In the genomic region with DNA sequence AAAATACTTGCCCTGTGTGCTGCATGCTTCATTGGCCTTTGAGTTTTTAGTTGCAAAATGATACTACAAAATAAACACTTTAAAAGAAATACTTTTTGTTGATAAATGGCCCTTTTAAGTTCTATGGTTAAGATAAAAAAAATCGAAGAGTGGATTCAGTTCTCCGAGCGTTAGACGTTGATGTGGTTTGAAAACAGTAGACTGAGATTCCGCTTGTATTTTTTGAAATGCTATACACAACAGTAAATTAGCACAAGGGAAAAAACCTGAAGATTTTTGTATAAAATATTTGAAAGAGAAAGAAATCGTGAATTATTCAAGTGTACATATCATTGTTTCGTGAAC, we compare ENCODE assay signal across 9 cellular contexts. TPM values are rescaled to one million over a fixed set of nuclear protein-coding genes. Genes with fewer than 3 reads are reported as not detected.
DNase-seq lines count a peak whose midpoint lies in the region; ATAC-seq, FAIRE-seq and TF ChIP-seq lines count a peak whose summit lies in the region.
"Had no signal": no experiment of that assay in that cellular context is flagged by ENCODE, and none has a peak within 500 bp of the region (broad histone marks: within the 10 kb centered on the region; RNA-seq: fewer than 3 reads in every experiment).

No MANE protein-coding gene starts in this region.

- H3K4me1 ChIP-seq in GM23338 (ENCODE audit: insufficient read depth): peaks cover 45% of the 10 kb centered on the region
- H3K4me1 ChIP-seq in gastroesophageal sphincter: peaks cover 0 to 65% (median 6%) of the 10 kb centered on the region in 3 donors
- peaks cover 27% of the 10 kb centered on the region for H3K4me1 ChIP-seq in skeletal muscle satellite cell (ENCODE audit: control insufficient read depth, insufficient read depth, low read length)

- no peak for DNase-seq in GM23338 (ENCODE audit: low spot score)
- no peak for DNase-seq in T-helper 17 cell
- no peak for DNase-seq in urothelium cell line (ENCODE audit: low spot score)
- DNase-seq: NCI-H2171 had no signal

- H3K4me1 Mint-ChIP-seq in GM23338: peaks cover 10% of the 10 kb centered on the region; the same call in 2 of the 3 replicates
- H3K4me1 Mint-ChIP-seq in T-helper 17 cell: peaks cover 12% of the 10 kb centered on the region

- no peak overlapping the region for H2AFZ ChIP-seq in GM23338

- no peaks in the 10 kb centered on the region for H3K9me2 ChIP-seq in GM23338 (ENCODE audit: insufficient read depth)

- H3K27ac ChIP-seq in GM23338 (ENCODE audit: low read depth): no peak overlapping the region
- peak overlapping the region in 2 of 4 donors; percentile 99 for H3K27ac ChIP-seq in gastroesophageal sphincter

- H3K4me3 Mint-ChIP-seq in GM23338 (peak overlapping the region; percentile 97), T-helper 17 cell (peak overlapping the region; percentile 96)

- no peaks in the 10 kb centered on the region for H3F3A ChIP-seq in GM23338 (replicated peaks; ENCODE audit: low read depth)

- TF ChIP-seq CTCF in GM23338 (conservative IDR thresholded peaks at IDR 0.05; ENCODE audit: low read depth in 2 of 2) (no peak), gastroesophageal sphincter (IDR thresholded peaks at IDR 0.05) (no peak)

- ATAC-seq in GM23338: no peak
- no peak for ATAC-seq in T-helper 17 cell
- ATAC-seq in gastroesophageal sphincter: no peak
- no peak for ATAC-seq in GM21825 (IDR thresholded peaks at IDR 0.05; ENCODE audit: unreplicated experiment)
- no peak for ATAC-seq in HG02981 (IDR thresholded peaks at IDR 0.05; ENCODE audit: unreplicated experiment)
- ATAC-seq in GM21723 (IDR thresholded peaks at IDR 0.05; ENCODE audit: unreplicated experiment): no peak

- H3K27me3 Mint-ChIP-seq in GM23338 (ENCODE audit: insufficient read depth, low read depth, poor library complexity) (peaks cover 7% of the 10 kb centered on the region), T-helper 17 cell (no peaks in the 10 kb centered on the region)

- FAIRE-seq in urothelium cell line (lab: Jason Lieb, UNC): no peak

- peak overlapping the region; percentile 90 for H3K4me3 ChIP-seq in GM23338
- peak overlapping the region; percentile 62 to 89 for H3K4me3 ChIP-seq in gastroesophageal sphincter
- H3K4me3 ChIP-seq in skeletal muscle satellite cell (ENCODE audit: low read length): peak overlapping the region; percentile 82

- H3K36me3 Mint-ChIP-seq in GM23338 (ENCODE audit: low read depth): no peaks in the 10 kb centered on the region; the same call in 2 of the 3 replicates
- no peaks in the 10 kb centered on the region for H3K36me3 Mint-ChIP-seq in T-helper 17 cell (ENCODE audit: low read depth)

- no peak for TF ChIP-seq EP300 in gastroesophageal sphincter (IDR thresholded peaks at IDR 0.05)

- no peaks in the 10 kb centered on the region for H3K9me3 ChIP-seq in T-helper 17 cell (ENCODE audit: control insufficient read depth, low read length, poor library complexity, severe bottlenecking)
- no peaks in the 10 kb centered on the region for H3K9me3 ChIP-seq in gastroesophageal sphincter
- no peaks in the 10 kb centered on the region for H3K9me3 ChIP-seq in skeletal muscle satellite cell (replicated peaks; ENCODE audit: low read length)

- H3K36me3 ChIP-seq in GM23338 (ENCODE audit: insufficient read depth): no peaks in the 10 kb centered on the region
- no peaks in the 10 kb centered on the region for H3K36me3 ChIP-seq in gastroesophageal sphincter
- no peaks in the 10 kb centered on the region for H3K36me3 ChIP-seq in skeletal muscle satellite cell (ENCODE audit: insufficient read depth, low read length)

- H3K79me2 ChIP-seq in GM23338 (replicated peaks; ENCODE audit: insufficient read depth): peaks cover 53% of the 10 kb centered on the region

- peak overlapping the region; percentile 97 for H3K9ac ChIP-seq in skeletal muscle satellite cell (ENCODE audit: low read depth, low read length)

- peak overlapping the region; percentile 97 for H3K4me2 ChIP-seq in GM23338
- peak overlapping the region; percentile 93 for H3K4me2 ChIP-seq in skeletal muscle satellite cell (ENCODE audit: low read length)

- H3K27me3 ChIP-seq in GM23338 (ENCODE audit: insufficient read depth): peaks cover 7% of the 10 kb centered on the region; the same call in 1 of the 2 replicates
- no peaks in the 10 kb centered on the region for H3K27me3 ChIP-seq in gastroesophageal sphincter
- no peaks in the 10 kb centered on the region for H3K27me3 ChIP-seq in skeletal muscle satellite cell (ENCODE audit: control insufficient read depth, insufficient read depth, low read length)

- 52 to 60% methylated on average over 6 to 7 of the region's 7 CpGs for WGBS in gastroesophageal sphincter (ENCODE audit: low coverage in 1 of 2), 2 donors

- no peaks in the 10 kb centered on the region for H3K9me3 Mint-ChIP-seq in GM23338

- H3K27ac Mint-ChIP-seq in GM23338: no peak overlapping the region
- peak overlapping the region; percentile 93 for H3K27ac Mint-ChIP-seq in T-helper 17 cell

- peaks cover 16% of the 10 kb centered on the region for H4K20me1 ChIP-seq in GM23338 (replicated peaks; ENCODE audit: insufficient read depth)

- TF ChIP-seq POLR2A in gastroesophageal sphincter (IDR thresholded peaks at IDR 0.05): no peak

TF ChIP-seq in GM23338, 12 proteins besides CTCF, POLR2A, EP300 and RAD21:
- TF ChIP-seq ZNF114 (CRISPR knock-in tag; IDR thresholded peaks at IDR 0.05): no peak
- no peak for TF ChIP-seq EZH2 (IDR thresholded peaks at IDR 0.05; ENCODE audit: low read depth, unreplicated experiment)
- TF ChIP-seq JUNB (IDR thresholded peaks at IDR 0.05; ENCODE audit: unreplicated experiment): no peak
- TF ChIP-seq ZNF331 (CRISPR knock-in tag; IDR thresholded peaks at IDR 0.05; ENCODE audit: low read depth): no peak
- TF ChIP-seq, protein P1, sequence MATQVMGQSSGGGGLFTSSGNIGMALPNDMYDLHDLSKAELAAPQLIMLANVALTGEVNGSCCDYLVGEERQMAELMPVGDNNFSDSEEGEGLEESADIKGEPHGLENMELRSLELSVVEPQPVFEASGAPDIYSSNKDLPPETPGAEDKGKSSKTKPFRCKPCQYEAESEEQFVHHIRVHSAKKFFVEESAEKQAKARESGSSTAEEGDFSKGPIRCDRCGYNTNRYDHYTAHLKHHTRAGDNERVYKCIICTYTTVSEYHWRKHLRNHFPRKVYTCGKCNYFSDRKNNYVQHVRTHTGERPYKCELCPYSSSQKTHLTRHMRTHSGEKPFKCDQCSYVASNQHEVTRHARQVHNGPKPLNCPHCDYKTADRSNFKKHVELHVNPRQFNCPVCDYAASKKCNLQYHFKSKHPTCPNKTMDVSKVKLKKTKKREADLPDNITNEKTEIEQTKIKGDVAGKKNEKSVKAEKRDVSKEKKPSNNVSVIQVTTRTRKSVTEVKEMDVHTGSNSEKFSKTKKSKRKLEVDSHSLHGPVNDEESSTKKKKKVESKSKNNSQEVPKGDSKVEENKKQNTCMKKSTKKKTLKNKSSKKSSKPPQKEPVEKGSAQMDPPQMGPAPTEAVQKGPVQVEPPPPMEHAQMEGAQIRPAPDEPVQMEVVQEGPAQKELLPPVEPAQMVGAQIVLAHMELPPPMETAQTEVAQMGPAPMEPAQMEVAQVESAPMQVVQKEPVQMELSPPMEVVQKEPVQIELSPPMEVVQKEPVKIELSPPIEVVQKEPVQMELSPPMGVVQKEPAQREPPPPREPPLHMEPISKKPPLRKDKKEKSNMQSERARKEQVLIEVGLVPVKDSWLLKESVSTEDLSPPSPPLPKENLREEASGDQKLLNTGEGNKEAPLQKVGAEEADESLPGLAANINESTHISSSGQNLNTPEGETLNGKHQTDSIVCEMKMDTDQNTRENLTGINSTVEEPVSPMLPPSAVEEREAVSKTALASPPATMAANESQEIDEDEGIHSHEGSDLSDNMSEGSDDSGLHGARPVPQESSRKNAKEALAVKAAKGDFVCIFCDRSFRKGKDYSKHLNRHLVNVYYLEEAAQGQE (IDR thresholded peaks at IDR 0.05; ENCODE audit: unreplicated experiment): no peak
- no peak for TF ChIP-seq POLR2AphosphoS5 (IDR thresholded peaks at IDR 0.05; ENCODE audit: low read depth)
- TF ChIP-seq EZH2phosphoT487 (IDR thresholded peaks at IDR 0.05; ENCODE audit: unreplicated experiment): no peak
- no peak for TF ChIP-seq STAT1 (IDR thresholded peaks at IDR 0.05; ENCODE audit: unreplicated experiment)
- TF ChIP-seq NANOG (IDR thresholded peaks at IDR 0.05; ENCODE audit: borderline replicate concordance): no peak
- TF ChIP-seq CREB1 (CRISPR knock-in tag; IDR thresholded peaks at IDR 0.05; ENCODE audit: low read depth): no peak
- TF ChIP-seq, protein P2, sequence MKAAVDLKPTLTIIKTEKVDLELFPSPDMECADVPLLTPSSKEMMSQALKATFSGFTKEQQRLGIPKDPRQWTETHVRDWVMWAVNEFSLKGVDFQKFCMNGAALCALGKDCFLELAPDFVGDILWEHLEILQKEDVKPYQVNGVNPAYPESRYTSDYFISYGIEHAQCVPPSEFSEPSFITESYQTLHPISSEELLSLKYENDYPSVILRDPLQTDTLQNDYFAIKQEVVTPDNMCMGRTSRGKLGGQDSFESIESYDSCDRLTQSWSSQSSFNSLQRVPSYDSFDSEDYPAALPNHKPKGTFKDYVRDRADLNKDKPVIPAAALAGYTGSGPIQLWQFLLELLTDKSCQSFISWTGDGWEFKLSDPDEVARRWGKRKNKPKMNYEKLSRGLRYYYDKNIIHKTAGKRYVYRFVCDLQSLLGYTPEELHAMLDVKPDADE (IDR thresholded peaks at IDR 0.05): no peak

RNA-seq across cellular contexts. Expression of a gene that starts 1.4 kb away (rescaled TPM):
- total RNA-seq in GM23338 (2014; rRNA removed; shearing (Covaris generic)): 32.5 and 36.9 TPM in 2 replicates
- 7.1 and 8.2 TPM in 2 replicates for polyA plus RNA-seq in GM23338 (2016; fragmentation: Nextera tagmentation; extraction: Ambion mirVana)
- total RNA-seq in T-helper 17 cell: 10 to 100 TPM in 1 of 2 donors, 1 to 10 TPM in 1; 6.9 to 11.2 TPM
- total RNA-seq in gastroesophageal sphincter: 10 to 100 TPM; 44.6 to 70.5 (median 48.7) TPM
- 35.4 and 59.3 TPM in 2 replicates for total RNA-seq in skeletal muscle satellite cell (2012; rRNA removed)
